Comparison of ENCODE assay signal across 30 cellular contexts in genomic region chr1:151104630-151105029, GRCh38. TPM values are rescaled to one million over a fixed set of nuclear protein-coding genes. Genes with fewer than 3 reads are reported as not detected.
"Had no signal": no experiment of that assay in that cellular context is flagged by ENCODE, and none has a peak within 500 bp of the region (broad histone marks: within the 10 kb centered on the region; RNA-seq: fewer than 3 reads in every experiment).

No MANE protein-coding gene starts in this region.

- H3K9me3 Mint-ChIP-seq: activated B cell treated with CpG ODN at 0.5 μM for 24 hours; activated CD4-positive, alpha-beta memory T cell treated with anti-CD3 and anti-CD28 coated beads for 36 hours; activated CD4-positive, alpha-beta T cell treated with anti-CD3 and anti-CD28 coated beads, Interleukin-2, amount 10 ng/mL, durations not matched to agents 24 days and 14 days; activated CD8-positive, alpha-beta T cell treated with anti-CD3 and anti-CD28 coated beads for 36 hours; activated naive CD4-positive, alpha-beta T cell treated with anti-CD3 and anti-CD28 coated beads, Interleukin-2, amount 10 ng/mL, durations not matched to agents 7 days and 5 days; activated naive CD4-positive, alpha-beta T cell treated with anti-CD3 and anti-CD28 coated beads, Interleukin-2, amount 50 U/mL, for 24 hours; activated naive CD8-positive, alpha-beta T cell treated with anti-CD3 and anti-CD28 coated beads, Interleukin-2, amount 10 ng/mL, durations not matched to agents 7 days and 5 days; activated naive CD8-positive, alpha-beta T cell treated with anti-CD3 and anti-CD28 coated beads, Interleukin-2, amount 50 U/mL, for 24 hours; activated T-cell treated with anti-CD3 and anti-CD28 coated beads, Interleukin-2, amount 50 U/mL, for 24 hours; activated T-helper 2 cell treated with anti-CD3 and anti-CD28 coated beads, Interferon-gamma antibody, Interleukin-2, Interleukin-4, amounts not matched to agents 10 μg/mL and 5 μg/mL and 100 μg/mL, durations not matched to agents 14 hours and 24 hours and 36 hours; brain; T-helper 1 cell treated with Interleukin-12 subunit alpha and Interleukin-12 subunit beta and Interleukin-4 antibody, amounts not matched to agents 30 μg/mL and 1 μg/mL, for 36 hours; T-helper 2 cell treated with Interferon-gamma antibody and Interleukin-4, amounts not matched to agents 5 μg/mL and 100 μg/mL, for 36 hours had no signal

- DNase-seq: activated B cell treated with CpG ODN at 0.5 μM for 24 hours; activated CD4-positive, alpha-beta memory T cell treated with anti-CD3 and anti-CD28 coated beads for 36 hours; activated CD4-positive, alpha-beta T cell treated with anti-CD3 and anti-CD28 coated beads for 4 hours; activated CD4-positive, alpha-beta T cell treated with anti-CD3 and anti-CD28 coated beads, Interleukin-2, amount 10 ng/mL, durations not matched to agents 24 days and 14 days; activated CD4-positive, alpha-beta T cell treated with anti-CD3 and anti-CD28 coated beads, Interleukin-2, amount 50 U/mL, for 1 hour; activated CD4-positive, alpha-beta T cell treated with anti-CD3 and anti-CD28 coated beads, Interleukin-2, amount 50 U/mL, for 4 hours; activated CD4-positive, CD25-positive, alpha-beta regulatory T cell treated with anti-CD3 and anti-CD28 coated beads, Interleukin-2, amount 50 U/mL, for 72 hours; activated CD8-positive, alpha-beta memory T cell treated with anti-CD3 and anti-CD28 coated beads, Interleukin-2, amount 50 U/mL, for 48 hours; activated CD8-positive, alpha-beta T cell treated with anti-CD3 and anti-CD28 coated beads for 36 hours; activated effector memory CD4-positive, alpha-beta T cell treated with Interleukin-2 at 50 U/mL for 16 hours; activated gamma-delta T cell; activated naive CD4-positive, alpha-beta T cell treated with anti-CD3 and anti-CD28 coated beads, Interleukin-2, amount 10 ng/mL, durations not matched to agents 7 days and 5 days; activated naive CD4-positive, alpha-beta T cell treated with Interleukin-2 at 50 U/mL for 16 hours; activated naive CD8-positive, alpha-beta T cell treated with anti-CD3 and anti-CD28 coated beads, Interleukin-2, amount 10 ng/mL, durations not matched to agents 7 days and 5 days; activated naive CD8-positive, alpha-beta T cell treated with anti-CD3 and anti-CD28 coated beads, Interleukin-2, amount 50 U/mL, for 24 hours; activated T-cell treated with anti-CD3 and anti-CD28 coated beads, Interleukin-2, amount 50 U/mL, for 24 hours; amygdala; anterior cingulate cortex; caudate nucleus; T-helper 1 cell; T-helper 2 cell; T-helper 9 cell had no signal

- H3K27ac Mint-ChIP-seq: activated B cell treated with CpG ODN at 0.5 μM for 24 hours; activated CD4-positive, alpha-beta memory T cell treated with anti-CD3 and anti-CD28 coated beads for 36 hours; activated CD4-positive, alpha-beta T cell treated with anti-CD3 and anti-CD28 coated beads, Interleukin-2, amount 10 ng/mL, durations not matched to agents 24 days and 14 days; activated CD8-positive, alpha-beta T cell treated with anti-CD3 and anti-CD28 coated beads for 36 hours; activated naive CD4-positive, alpha-beta T cell treated with anti-CD3 and anti-CD28 coated beads, Interleukin-2, amount 10 ng/mL, durations not matched to agents 7 days and 5 days; activated naive CD4-positive, alpha-beta T cell treated with anti-CD3 and anti-CD28 coated beads, Interleukin-2, amount 50 U/mL, for 24 hours; activated naive CD8-positive, alpha-beta T cell; activated naive CD8-positive, alpha-beta T cell treated with anti-CD3 and anti-CD28 coated beads, Interleukin-2, amount 10 ng/mL, durations not matched to agents 7 days and 5 days; activated naive CD8-positive, alpha-beta T cell treated with anti-CD3 and anti-CD28 coated beads, Interleukin-2, amount 50 U/mL, for 24 hours; activated T-cell treated with anti-CD3 and anti-CD28 coated beads, Interleukin-2, amount 50 U/mL, for 24 hours; activated T-helper 2 cell treated with anti-CD3 and anti-CD28 coated beads, Interferon-gamma antibody, Interleukin-2, Interleukin-4, amounts not matched to agents 10 μg/mL and 5 μg/mL and 100 μg/mL, durations not matched to agents 14 hours and 24 hours and 36 hours; brain; T-helper 1 cell treated with Interleukin-12 subunit alpha and Interleukin-12 subunit beta and Interleukin-4 antibody, amounts not matched to agents 30 μg/mL and 1 μg/mL, for 36 hours; T-helper 2 cell treated with Interferon-gamma antibody and Interleukin-4, amounts not matched to agents 5 μg/mL and 100 μg/mL, for 36 hours had no signal

- H3K4me3 Mint-ChIP-seq: activated B cell treated with CpG ODN at 0.5 μM for 24 hours; activated CD4-positive, alpha-beta memory T cell treated with anti-CD3 and anti-CD28 coated beads for 36 hours; activated CD4-positive, alpha-beta T cell treated with anti-CD3 and anti-CD28 coated beads, Interleukin-2, amount 10 ng/mL, durations not matched to agents 24 days and 14 days; activated CD8-positive, alpha-beta T cell treated with anti-CD3 and anti-CD28 coated beads for 36 hours; activated naive CD4-positive, alpha-beta T cell treated with anti-CD3 and anti-CD28 coated beads, Interleukin-2, amount 10 ng/mL, durations not matched to agents 7 days and 5 days; activated naive CD4-positive, alpha-beta T cell treated with anti-CD3 and anti-CD28 coated beads, Interleukin-2, amount 50 U/mL, for 24 hours; activated naive CD8-positive, alpha-beta T cell; activated naive CD8-positive, alpha-beta T cell treated with anti-CD3 and anti-CD28 coated beads, Interleukin-2, amount 10 ng/mL, durations not matched to agents 7 days and 5 days; activated naive CD8-positive, alpha-beta T cell treated with anti-CD3 and anti-CD28 coated beads, Interleukin-2, amount 50 U/mL, for 24 hours; activated T-cell treated with anti-CD3 and anti-CD28 coated beads, Interleukin-2, amount 50 U/mL, for 24 hours; brain; T-helper 1 cell treated with Interleukin-12 subunit alpha and Interleukin-12 subunit beta and Interleukin-4 antibody, amounts not matched to agents 30 μg/mL and 1 μg/mL, for 36 hours; T-helper 2 cell treated with Interferon-gamma antibody and Interleukin-4, amounts not matched to agents 5 μg/mL and 100 μg/mL, for 36 hours had no signal

- H3K27me3 Mint-ChIP-seq: activated B cell treated with CpG ODN at 0.5 μM for 24 hours; activated CD4-positive, alpha-beta memory T cell treated with anti-CD3 and anti-CD28 coated beads for 36 hours; activated CD4-positive, alpha-beta T cell treated with anti-CD3 and anti-CD28 coated beads, Interleukin-2, amount 10 ng/mL, durations not matched to agents 24 days and 14 days; activated CD8-positive, alpha-beta T cell treated with anti-CD3 and anti-CD28 coated beads for 36 hours; activated naive CD4-positive, alpha-beta T cell treated with anti-CD3 and anti-CD28 coated beads, Interleukin-2, amount 10 ng/mL, durations not matched to agents 7 days and 5 days; activated naive CD4-positive, alpha-beta T cell treated with anti-CD3 and anti-CD28 coated beads, Interleukin-2, amount 50 U/mL, for 24 hours; activated naive CD8-positive, alpha-beta T cell; activated naive CD8-positive, alpha-beta T cell treated with anti-CD3 and anti-CD28 coated beads, Interleukin-2, amount 10 ng/mL, durations not matched to agents 7 days and 5 days; activated naive CD8-positive, alpha-beta T cell treated with anti-CD3 and anti-CD28 coated beads, Interleukin-2, amount 50 U/mL, for 24 hours; activated T-cell treated with anti-CD3 and anti-CD28 coated beads, Interleukin-2, amount 50 U/mL, for 24 hours; brain had no signal

- H3K4me1 Mint-ChIP-seq: activated B cell treated with CpG ODN at 0.5 μM for 24 hours; activated CD4-positive, alpha-beta T cell treated with anti-CD3 and anti-CD28 coated beads, Interleukin-2, amount 10 ng/mL, durations not matched to agents 24 days and 14 days; activated naive CD4-positive, alpha-beta T cell treated with anti-CD3 and anti-CD28 coated beads, Interleukin-2, amount 10 ng/mL, durations not matched to agents 7 days and 5 days; activated naive CD4-positive, alpha-beta T cell treated with anti-CD3 and anti-CD28 coated beads, Interleukin-2, amount 50 U/mL, for 24 hours; activated naive CD8-positive, alpha-beta T cell treated with anti-CD3 and anti-CD28 coated beads, Interleukin-2, amount 10 ng/mL, durations not matched to agents 7 days and 5 days; brain had no signal

- ATAC-seq: activated CD8-positive, alpha-beta T cell treated with anti-CD3 and anti-CD28 coated beads for 36 hours; activated naive CD8-positive, alpha-beta T cell treated with anti-CD3 and anti-CD28 coated beads, Interleukin-2, amount 50 U/mL, for 24 hours had no signal

- H3K36me3 Mint-ChIP-seq: activated CD4-positive, alpha-beta memory T cell treated with anti-CD3 and anti-CD28 coated beads for 36 hours; activated naive CD8-positive, alpha-beta T cell treated with anti-CD3 and anti-CD28 coated beads, Interleukin-2, amount 10 ng/mL, durations not matched to agents 7 days and 5 days had no signal

RNA-seq across cellular contexts. Expression of gene TNFAIP8L2, which starts 51.8 kb away (rescaled TPM):
- total RNA-seq: ascending aorta, bronchial epithelial cell had no signal
